In the genomic region with DNA sequence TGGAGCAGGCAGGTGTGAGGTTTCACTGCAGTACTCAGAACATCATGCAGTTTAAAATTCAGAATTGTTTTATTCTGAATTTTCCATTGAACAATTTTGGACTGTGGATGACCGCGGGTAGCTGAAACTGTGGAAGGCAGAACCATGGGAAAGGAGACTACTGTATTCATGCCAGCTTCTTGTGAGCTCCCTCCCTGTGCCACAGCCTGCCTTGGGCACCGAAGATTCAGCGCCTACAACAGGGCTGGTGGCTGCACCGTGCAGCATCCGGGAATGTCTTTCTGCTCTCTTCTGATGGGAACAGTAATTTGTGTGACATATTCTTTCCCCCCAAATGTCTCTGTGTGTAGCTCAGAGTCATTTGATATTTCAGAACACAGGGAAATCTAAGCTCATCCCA, we compare ENCODE assay signal across 24 cellular contexts.
"Had no signal": no experiment of that assay in that cellular context is flagged by ENCODE, and none has a peak within 500 bp of the region (broad histone marks: within the 10 kb centered on the region; RNA-seq: fewer than 3 reads in every experiment).

No MANE protein-coding gene starts in this region.

- H3K4me3 ChIP-seq: left lung, mucosa of descending colon, pancreas, psoas muscle, right lobe of liver, smooth muscle cell, suprapubic skin, thoracic aorta, tibial artery, upper lobe of right lung had no signal

- H3K4me1 Mint-ChIP-seq: memory B cell had no signal

- H3K36me3 ChIP-seq: left lung, pancreas, right lobe of liver, suprapubic skin, thoracic aorta, tibial artery, upper lobe of right lung had no signal

- H3K9me3 ChIP-seq: mucosa of descending colon, pancreas, psoas muscle, right lobe of liver, suprapubic skin, upper lobe of right lung had no signal

- H3K27ac ChIP-seq: left lung, pancreas, psoas muscle, right lobe of liver, suprapubic skin, thoracic aorta, tibial artery, upper lobe of right lung had no signal

- H3K27ac Mint-ChIP-seq: memory B cell; naive thymus-derived CD4-positive, alpha-beta T cell; natural killer cell treated with Interleukin-12 subunit alpha and Interleukin-12 subunit beta and Interleukin-15 and Interleukin-18, amount 100 ng/mL, for 72 hours; stimulated activated naive CD8-positive, alpha-beta T cell treated with anti-CD3 and anti-CD28 coated beads, Interleukin-15, Interleukin-2, amounts not matched to agents 100 ng/mL and 50 ng/mL, for 24 hours had no signal

- DNase-seq: hippocampal formation; kidney glomerular epithelial cell; left colon; midbrain; naive thymus-derived CD4-positive, alpha-beta T cell; stimulated activated CD4-positive, alpha-beta T cell treated with anti-CD3 and anti-CD28 coated beads, Interleukin-12 subunit alpha, Interleukin-12 subunit beta, amount 100 ng/mL, for 4 hours; stimulated activated CD4-positive, alpha-beta T cell treated with anti-CD3 and anti-CD28 coated beads, Interleukin-15, amount 100 ng/mL, for 24 hours; stimulated activated CD4-positive, alpha-beta T cell treated with anti-CD3 and anti-CD28 coated beads, Interleukin-2, amount 100 ng/mL, for 24 hours; stimulated activated CD4-positive, alpha-beta T cell treated with anti-CD3 and anti-CD28 coated beads, Interleukin-4, amount 100 ng/mL, for 1 hour; stimulated activated naive CD4-positive, alpha-beta T cell; tibial artery; trophoblast cell had no signal

- H3K9me3 Mint-ChIP-seq: natural killer cell treated with Interleukin-12 subunit alpha and Interleukin-12 subunit beta and Interleukin-15 and Interleukin-18, amount 100 ng/mL, for 72 hours had no signal

- H3K27me3 ChIP-seq: pancreas had no signal

- H3K4me1 ChIP-seq: pancreas, psoas muscle, right lobe of liver had no signal

- H3K4me2 ChIP-seq: smooth muscle cell had no signal

- H3K36me3 Mint-ChIP-seq: natural killer cell treated with Interleukin-12 subunit alpha and Interleukin-12 subunit beta and Interleukin-15 and Interleukin-18, amount 100 ng/mL, for 72 hours had no signal

- H3K4me3 Mint-ChIP-seq: memory B cell; natural killer cell treated with Interleukin-12 subunit alpha and Interleukin-12 subunit beta and Interleukin-15 and Interleukin-18, amount 100 ng/mL, for 72 hours; stimulated activated naive CD8-positive, alpha-beta T cell treated with anti-CD3 and anti-CD28 coated beads, Interleukin-15, Interleukin-2, amounts not matched to agents 100 ng/mL and 50 ng/mL, for 24 hours had no signal
